Comparison of ENCODE assay signal across 8 cellular contexts in the genomic region with DNA sequence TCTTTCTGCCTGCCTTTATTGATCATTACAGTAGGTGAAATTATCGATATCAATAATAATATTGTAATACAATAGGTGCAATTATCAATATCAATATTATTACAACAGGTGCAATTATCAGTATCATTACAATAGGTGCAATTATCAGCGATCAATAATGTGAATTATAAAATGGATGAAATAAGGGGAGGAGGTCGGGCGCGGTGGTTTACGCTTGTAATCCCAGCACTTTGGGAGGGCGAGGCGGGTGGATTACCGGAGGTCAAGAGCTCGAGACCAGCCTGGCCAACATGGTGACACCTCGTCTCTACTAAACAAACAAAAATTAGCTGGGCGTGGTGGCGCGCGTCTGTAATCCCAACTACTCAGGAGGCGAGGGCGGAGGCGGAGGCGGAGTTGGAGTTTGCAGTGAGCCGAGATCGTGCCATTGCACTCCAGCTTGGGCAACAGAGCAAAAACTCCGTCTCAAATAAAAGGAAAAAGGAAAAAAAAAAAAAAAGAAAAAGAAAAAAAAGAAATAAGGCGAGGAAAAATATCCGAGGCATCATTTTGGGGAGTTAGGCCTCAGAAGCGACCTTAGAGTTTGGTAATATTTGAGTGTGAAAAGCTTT. TPM values are rescaled to one million over a fixed set of nuclear protein-coding genes. Genes with fewer than 3 reads are reported as not detected.
DNase-seq lines count a peak whose midpoint lies in the region; ATAC-seq and TF ChIP-seq lines count a peak whose summit lies in the region.

No MANE protein-coding gene starts in this region.

- H3K4me3 Mint-ChIP-seq in stimulated activated effector memory CD8-positive, alpha-beta T cell treated with anti-CD3 and anti-CD28 coated beads, Interleukin-12 subunit alpha, Interleukin-12 subunit beta, amount 100 ng/mL, for 72 hours: peak overlapping the region; percentile 76

- H3K27ac Mint-ChIP-seq in stimulated activated effector memory CD8-positive, alpha-beta T cell treated with anti-CD3 and anti-CD28 coated beads, Interleukin-12 subunit alpha, Interleukin-12 subunit beta, amount 100 ng/mL, for 72 hours: peak overlapping the region; percentile 90

- H3K9me3 Mint-ChIP-seq in stimulated activated effector memory CD8-positive, alpha-beta T cell treated with anti-CD3 and anti-CD28 coated beads, Interleukin-12 subunit alpha, Interleukin-12 subunit beta, amount 100 ng/mL, for 72 hours: no peaks in the 10 kb centered on the region

- ATAC-seq in stimulated activated effector memory CD8-positive, alpha-beta T cell treated with anti-CD3 and anti-CD28 coated beads, Interleukin-12 subunit alpha, Interleukin-12 subunit beta, amount 100 ng/mL, for 72 hours: peak; percentile 5
- ATAC-seq in GM21390 (IDR thresholded peaks at IDR 0.05; ENCODE audit: unreplicated experiment): no peak

- peaks cover 44% of the 10 kb centered on the region for H3K36me3 Mint-ChIP-seq in stimulated activated effector memory CD8-positive, alpha-beta T cell treated with anti-CD3 and anti-CD28 coated beads, Interleukin-12 subunit alpha, Interleukin-12 subunit beta, amount 100 ng/mL, for 72 hours

- H3K4me1 Mint-ChIP-seq in stimulated activated effector memory CD8-positive, alpha-beta T cell treated with anti-CD3 and anti-CD28 coated beads, Interleukin-12 subunit alpha, Interleukin-12 subunit beta, amount 100 ng/mL, for 72 hours: peaks cover 27% of the 10 kb centered on the region

- TF ChIP-seq POLR2A in erythroblast (IDR thresholded peaks at IDR 0.05; ENCODE audit: low read length): peak; percentile 92

- peak; percentile 53 for DNase-seq in activated gamma-delta T cell treated with Interleukin-2 at 50 U/mL for 16 hours
- DNase-seq in activated gamma-delta T cell (lab: John Stamatoyannopoulos, UW): no peak
- DNase-seq in NOMO-1 treated with DMSO at 0.1 percent for 48 hours (lab: John Stamatoyannopoulos, UW; ENCODE audit: unreplicated experiment): peak; percentile 83
- peak; percentile 75 for DNase-seq in activated CD8-positive, alpha-beta memory T cell treated with anti-CD3 and anti-CD28 coated beads, Interleukin-2, amount 50 U/mL, for 48 hours
- DNase-seq in erythroblast (lab: John Stamatoyannopoulos, UW): peak; percentile 91 to 92
- DNase-seq in myocyte (ENCODE audit: low read depth): peak; percentile 78
- peak; percentile 11 to 78 for DNase-seq in stimulated activated effector memory CD8-positive, alpha-beta T cell treated with anti-CD3 and anti-CD28 coated beads, Interleukin-12 subunit alpha, Interleukin-12 subunit beta, amount 100 ng/mL, for 72 hours (ENCODE audit: low spot score in 2 of 2)

RNA-seq across cellular contexts. Expression of a gene that starts 0.6 kb away (rescaled TPM):
- total RNA-seq in myocyte: 190 and 231 TPM in 2 replicates
- 41.5 TPM for polyA plus RNA-seq in myocyte (2012)

RNA-seq across cellular contexts. Expression of a gene that starts 32.4 kb away (rescaled TPM):
- total RNA-seq in myocyte: 60.9 and 84.8 TPM in 2 replicates
- polyA plus RNA-seq in myocyte (2012): 104 TPM
